ENCODE assay signal across 1 cellular context in the genomic region with DNA sequence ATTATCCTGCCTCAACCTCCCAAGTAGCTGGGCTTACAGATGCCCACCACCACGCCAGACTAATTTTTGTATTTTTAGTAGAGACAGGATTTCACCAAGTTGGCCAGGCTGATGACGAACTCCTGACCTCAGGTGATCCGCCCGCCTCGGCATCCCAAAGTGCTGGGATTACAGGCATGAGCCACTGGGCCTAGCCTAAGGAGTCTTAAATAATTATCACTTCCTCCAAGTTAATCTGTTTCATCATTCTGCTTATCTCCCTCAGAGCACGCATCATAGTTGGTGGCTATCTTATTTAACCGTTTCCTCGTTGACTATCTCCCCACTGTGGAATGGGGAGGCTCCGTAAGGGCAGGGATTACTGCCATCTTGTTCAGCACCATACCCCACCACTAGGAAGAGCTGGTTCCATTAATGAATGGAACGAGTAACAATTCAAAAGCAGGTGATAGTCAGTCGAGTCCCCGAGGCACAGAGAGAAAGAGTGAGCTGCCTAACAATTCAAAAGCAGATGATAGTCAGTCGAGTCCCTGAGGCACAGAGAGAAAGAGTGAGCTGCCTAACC.
TF ChIP-seq lines count a peak whose summit lies in the region.

No MANE protein-coding gene starts in this region.

TF ChIP-seq in K562, 482 proteins besides CTCF, POLR2A, EP300 and RAD21 (continued from another document and continues in another):
- TF ChIP-seq POLR3A (IDR thresholded peaks at IDR 0.05; ENCODE audit: borderline replicate concordance, extremely low read depth, insufficient read depth, insufficient read length) (no peak), YBX1 (IDR thresholded peaks at IDR 0.05) (no peak), XRCC4 (IDR thresholded peaks at IDR 0.05; ENCODE audit: extremely low read depth, insufficient read depth, insufficient read length) (no peak), ZNF780A (CRISPR knock-in tag; IDR thresholded peaks at IDR 0.05) (no peak), SOX6 (IDR thresholded peaks at IDR 0.05) (peak; percentile 94), GABPB2 (CRISPR knock-in tag; conservative IDR thresholded peaks at IDR 0.05) (no peak), IFI16 (CRISPR knock-in tag; IDR thresholded peaks at IDR 0.05) (0 out of 2 replicates have a peak, but pooled peaks have one; percentile 38), ZNF143 (CRISPR knock-in tag; IDR thresholded peaks at IDR 0.05) (no peak), HEY1 (CRISPR knock-in tag; IDR thresholded peaks at IDR 0.05; ENCODE audit: borderline replicate concordance) (no peak), SRSF9 (IDR thresholded peaks at IDR 0.05; ENCODE audit: borderline replicate concordance, low read depth, low read length) (no peak), ZNF184 (CRISPR knock-in tag; IDR thresholded peaks at IDR 0.05) (no peak), RBM17 (IDR thresholded peaks at IDR 0.05; ENCODE audit: borderline replicate concordance, low read depth, low read length) (no peak), FOXP1 (CRISPR knock-in tag; IDR thresholded peaks at IDR 0.05) (no peak), TAF15 (IDR thresholded peaks at IDR 0.05; ENCODE audit: low read depth, low read length) (no peak), SLC30A9 (CRISPR knock-in tag; IDR thresholded peaks at IDR 0.05) (no peak), C11orf30 (IDR thresholded peaks at IDR 0.05; ENCODE audit: low read depth) (no peak), PRMT5 (CRISPR knock-in tag; IDR thresholded peaks at IDR 0.05) (no peak), ILF3 (IDR thresholded peaks at IDR 0.05; ENCODE audit: borderline replicate concordance) (no peak), ZNF584 (CRISPR knock-in tag; IDR thresholded peaks at IDR 0.05; ENCODE audit: low read depth) (no peak), YY1 (IDR thresholded peaks at IDR 0.05; ENCODE audit: borderline replicate concordance in 1 of 3, control insufficient read depth in 1 of 3, extremely low read depth in 1 of 3, insufficient read depth in 3 of 3, insufficient read length in 1 of 3, insufficient replicate concordance in 2 of 3, low read depth in 1 of 3, low read length in 2 of 3) (peak in 1 of 3 experiments; percentile 83), ZNF766 (CRISPR knock-in tag; conservative IDR thresholded peaks at IDR 0.05) (peak; percentile 78), CHD1 (IDR thresholded peaks at IDR 0.05; ENCODE audit: low read length) (no peak), FOXK2 (conservative IDR thresholded peaks at IDR 0.05 in 1 of 2, IDR thresholded peaks at IDR 0.05 in 1 of 2; ENCODE audit: low read depth in 2 of 2) (0 out of 4 replicates have a peak, but pooled peaks of 1 of the 2 experiments have one; percentile 15)
- TF ChIP-seq, protein P1, sequence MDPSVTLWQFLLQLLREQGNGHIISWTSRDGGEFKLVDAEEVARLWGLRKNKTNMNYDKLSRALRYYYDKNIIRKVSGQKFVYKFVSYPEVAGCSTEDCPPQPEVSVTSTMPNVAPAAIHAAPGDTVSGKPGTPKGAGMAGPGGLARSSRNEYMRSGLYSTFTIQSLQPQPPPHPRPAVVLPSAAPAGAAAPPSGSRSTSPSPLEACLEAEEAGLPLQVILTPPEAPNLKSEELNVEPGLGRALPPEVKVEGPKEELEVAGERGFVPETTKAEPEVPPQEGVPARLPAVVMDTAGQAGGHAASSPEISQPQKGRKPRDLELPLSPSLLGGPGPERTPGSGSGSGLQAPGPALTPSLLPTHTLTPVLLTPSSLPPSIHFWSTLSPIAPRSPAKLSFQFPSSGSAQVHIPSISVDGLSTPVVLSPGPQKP (CRISPR knock-in tag; IDR thresholded peaks at IDR 0.05), result no peak
- TF ChIP-seq, protein P2, sequence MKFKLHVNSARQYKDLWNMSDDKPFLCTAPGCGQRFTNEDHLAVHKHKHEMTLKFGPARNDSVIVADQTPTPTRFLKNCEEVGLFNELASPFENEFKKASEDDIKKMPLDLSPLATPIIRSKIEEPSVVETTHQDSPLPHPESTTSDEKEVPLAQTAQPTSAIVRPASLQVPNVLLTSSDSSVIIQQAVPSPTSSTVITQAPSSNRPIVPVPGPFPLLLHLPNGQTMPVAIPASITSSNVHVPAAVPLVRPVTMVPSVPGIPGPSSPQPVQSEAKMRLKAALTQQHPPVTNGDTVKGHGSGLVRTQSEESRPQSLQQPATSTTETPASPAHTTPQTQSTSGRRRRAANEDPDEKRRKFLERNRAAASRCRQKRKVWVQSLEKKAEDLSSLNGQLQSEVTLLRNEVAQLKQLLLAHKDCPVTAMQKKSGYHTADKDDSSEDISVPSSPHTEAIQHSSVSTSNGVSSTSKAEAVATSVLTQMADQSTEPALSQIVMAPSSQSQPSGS (CRISPR knock-in tag; IDR thresholded peaks at IDR 0.05), result no peak
- TF ChIP-seq, protein P3, sequence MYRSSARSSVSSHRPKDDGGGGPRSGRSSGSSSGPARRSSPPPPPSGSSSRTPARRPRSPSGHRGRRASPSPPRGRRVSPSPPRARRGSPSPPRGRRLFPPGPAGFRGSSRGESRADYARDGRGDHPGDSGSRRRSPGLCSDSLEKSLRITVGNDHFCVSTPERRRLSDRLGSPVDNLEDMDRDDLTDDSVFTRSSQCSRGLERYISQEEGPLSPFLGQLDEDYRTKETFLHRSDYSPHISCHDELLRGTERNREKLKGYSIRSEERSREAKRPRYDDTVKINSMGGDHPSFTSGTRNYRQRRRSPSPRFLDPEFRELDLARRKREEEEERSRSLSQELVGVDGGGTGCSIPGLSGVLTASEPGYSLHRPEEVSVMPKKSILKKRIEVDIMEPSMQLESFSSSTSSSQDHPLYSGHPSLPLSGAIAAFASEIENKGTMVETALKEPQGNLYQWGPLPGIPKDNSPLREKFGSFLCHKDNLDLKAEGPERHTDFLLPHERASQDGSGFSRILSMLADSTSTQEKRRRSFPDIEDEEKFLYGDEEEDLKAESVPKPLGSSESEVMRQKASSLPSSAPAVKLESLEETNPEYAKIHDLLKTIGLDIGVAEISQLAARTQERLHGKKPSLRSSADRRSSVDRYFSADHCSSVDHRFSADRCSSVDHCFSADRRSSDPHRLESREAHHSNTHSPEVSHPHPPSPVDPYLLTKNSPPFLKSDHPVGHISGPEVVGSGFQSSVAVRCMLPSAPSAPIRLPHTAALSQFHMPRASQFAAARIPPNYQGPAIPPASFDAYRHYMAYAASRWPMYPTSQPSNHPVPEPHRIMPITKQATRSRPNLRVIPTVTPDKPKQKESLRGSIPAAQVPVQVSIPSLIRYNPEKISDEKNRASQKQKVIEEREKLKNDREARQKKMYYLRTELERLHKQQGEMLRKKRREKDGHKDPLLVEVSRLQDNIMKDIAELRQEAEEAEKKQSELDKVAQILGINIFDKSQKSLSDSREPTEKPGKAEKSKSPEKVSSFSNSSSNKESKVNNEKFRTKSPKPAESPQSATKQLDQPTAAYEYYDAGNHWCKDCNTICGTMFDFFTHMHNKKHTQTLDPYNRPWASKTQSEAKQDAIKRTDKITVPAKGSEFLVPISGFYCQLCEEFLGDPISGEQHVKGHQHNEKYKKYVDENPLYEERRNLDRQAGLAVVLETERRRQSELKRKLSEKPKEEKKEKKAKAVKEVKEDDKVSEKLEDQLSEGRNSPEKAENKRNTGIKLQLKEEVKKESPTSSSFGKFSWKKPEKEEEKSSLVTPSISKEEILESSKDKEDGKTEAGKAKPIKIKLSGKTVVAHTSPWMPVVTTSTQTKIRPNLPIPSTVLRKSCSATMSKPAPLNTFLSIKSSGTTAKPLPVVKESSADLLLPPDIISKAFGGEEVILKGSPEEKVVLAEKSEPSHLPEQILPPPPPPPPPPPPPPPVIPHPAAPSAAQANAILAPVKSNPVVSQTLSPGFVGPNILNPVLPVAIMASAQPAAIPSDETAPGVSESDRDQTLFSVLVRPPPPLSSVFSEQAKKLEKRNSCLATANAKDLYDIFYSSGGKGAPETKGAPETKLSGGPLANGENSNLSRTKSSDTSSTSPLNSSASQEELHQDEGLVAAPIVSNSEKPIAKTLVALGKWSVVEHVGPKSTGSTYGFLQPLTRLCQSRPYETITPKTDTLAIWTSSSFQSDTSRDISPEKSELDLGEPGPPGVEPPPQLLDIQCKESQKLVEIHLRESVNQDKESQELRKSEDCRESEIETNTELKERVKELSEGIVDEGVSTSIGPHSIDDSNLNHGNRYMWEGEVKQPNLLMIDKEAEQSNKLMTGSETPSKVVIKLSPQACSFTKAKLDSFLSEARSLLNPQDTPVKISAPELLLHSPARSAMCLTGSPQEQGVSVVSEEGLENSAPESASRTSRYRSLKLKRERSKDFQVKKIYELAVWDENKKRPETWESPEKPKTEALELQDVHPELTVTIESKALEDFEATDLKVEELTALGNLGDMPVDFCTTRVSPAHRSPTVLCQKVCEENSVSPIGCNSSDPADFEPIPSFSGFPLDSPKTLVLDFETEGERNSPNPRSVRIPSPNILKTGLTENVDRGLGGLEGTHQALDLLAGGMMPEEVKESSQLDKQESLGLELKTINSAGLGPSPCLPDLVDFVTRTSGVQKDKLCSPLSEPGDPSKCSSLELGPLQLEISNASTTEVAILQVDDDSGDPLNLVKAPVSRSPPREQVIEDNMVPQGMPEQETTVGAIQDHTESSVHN (IDR thresholded peaks at IDR 0.05; ENCODE audit: borderline replicate concordance in 1 of 2, low read depth in 1 of 2), result no peak
- TF ChIP-seq, protein P4, sequence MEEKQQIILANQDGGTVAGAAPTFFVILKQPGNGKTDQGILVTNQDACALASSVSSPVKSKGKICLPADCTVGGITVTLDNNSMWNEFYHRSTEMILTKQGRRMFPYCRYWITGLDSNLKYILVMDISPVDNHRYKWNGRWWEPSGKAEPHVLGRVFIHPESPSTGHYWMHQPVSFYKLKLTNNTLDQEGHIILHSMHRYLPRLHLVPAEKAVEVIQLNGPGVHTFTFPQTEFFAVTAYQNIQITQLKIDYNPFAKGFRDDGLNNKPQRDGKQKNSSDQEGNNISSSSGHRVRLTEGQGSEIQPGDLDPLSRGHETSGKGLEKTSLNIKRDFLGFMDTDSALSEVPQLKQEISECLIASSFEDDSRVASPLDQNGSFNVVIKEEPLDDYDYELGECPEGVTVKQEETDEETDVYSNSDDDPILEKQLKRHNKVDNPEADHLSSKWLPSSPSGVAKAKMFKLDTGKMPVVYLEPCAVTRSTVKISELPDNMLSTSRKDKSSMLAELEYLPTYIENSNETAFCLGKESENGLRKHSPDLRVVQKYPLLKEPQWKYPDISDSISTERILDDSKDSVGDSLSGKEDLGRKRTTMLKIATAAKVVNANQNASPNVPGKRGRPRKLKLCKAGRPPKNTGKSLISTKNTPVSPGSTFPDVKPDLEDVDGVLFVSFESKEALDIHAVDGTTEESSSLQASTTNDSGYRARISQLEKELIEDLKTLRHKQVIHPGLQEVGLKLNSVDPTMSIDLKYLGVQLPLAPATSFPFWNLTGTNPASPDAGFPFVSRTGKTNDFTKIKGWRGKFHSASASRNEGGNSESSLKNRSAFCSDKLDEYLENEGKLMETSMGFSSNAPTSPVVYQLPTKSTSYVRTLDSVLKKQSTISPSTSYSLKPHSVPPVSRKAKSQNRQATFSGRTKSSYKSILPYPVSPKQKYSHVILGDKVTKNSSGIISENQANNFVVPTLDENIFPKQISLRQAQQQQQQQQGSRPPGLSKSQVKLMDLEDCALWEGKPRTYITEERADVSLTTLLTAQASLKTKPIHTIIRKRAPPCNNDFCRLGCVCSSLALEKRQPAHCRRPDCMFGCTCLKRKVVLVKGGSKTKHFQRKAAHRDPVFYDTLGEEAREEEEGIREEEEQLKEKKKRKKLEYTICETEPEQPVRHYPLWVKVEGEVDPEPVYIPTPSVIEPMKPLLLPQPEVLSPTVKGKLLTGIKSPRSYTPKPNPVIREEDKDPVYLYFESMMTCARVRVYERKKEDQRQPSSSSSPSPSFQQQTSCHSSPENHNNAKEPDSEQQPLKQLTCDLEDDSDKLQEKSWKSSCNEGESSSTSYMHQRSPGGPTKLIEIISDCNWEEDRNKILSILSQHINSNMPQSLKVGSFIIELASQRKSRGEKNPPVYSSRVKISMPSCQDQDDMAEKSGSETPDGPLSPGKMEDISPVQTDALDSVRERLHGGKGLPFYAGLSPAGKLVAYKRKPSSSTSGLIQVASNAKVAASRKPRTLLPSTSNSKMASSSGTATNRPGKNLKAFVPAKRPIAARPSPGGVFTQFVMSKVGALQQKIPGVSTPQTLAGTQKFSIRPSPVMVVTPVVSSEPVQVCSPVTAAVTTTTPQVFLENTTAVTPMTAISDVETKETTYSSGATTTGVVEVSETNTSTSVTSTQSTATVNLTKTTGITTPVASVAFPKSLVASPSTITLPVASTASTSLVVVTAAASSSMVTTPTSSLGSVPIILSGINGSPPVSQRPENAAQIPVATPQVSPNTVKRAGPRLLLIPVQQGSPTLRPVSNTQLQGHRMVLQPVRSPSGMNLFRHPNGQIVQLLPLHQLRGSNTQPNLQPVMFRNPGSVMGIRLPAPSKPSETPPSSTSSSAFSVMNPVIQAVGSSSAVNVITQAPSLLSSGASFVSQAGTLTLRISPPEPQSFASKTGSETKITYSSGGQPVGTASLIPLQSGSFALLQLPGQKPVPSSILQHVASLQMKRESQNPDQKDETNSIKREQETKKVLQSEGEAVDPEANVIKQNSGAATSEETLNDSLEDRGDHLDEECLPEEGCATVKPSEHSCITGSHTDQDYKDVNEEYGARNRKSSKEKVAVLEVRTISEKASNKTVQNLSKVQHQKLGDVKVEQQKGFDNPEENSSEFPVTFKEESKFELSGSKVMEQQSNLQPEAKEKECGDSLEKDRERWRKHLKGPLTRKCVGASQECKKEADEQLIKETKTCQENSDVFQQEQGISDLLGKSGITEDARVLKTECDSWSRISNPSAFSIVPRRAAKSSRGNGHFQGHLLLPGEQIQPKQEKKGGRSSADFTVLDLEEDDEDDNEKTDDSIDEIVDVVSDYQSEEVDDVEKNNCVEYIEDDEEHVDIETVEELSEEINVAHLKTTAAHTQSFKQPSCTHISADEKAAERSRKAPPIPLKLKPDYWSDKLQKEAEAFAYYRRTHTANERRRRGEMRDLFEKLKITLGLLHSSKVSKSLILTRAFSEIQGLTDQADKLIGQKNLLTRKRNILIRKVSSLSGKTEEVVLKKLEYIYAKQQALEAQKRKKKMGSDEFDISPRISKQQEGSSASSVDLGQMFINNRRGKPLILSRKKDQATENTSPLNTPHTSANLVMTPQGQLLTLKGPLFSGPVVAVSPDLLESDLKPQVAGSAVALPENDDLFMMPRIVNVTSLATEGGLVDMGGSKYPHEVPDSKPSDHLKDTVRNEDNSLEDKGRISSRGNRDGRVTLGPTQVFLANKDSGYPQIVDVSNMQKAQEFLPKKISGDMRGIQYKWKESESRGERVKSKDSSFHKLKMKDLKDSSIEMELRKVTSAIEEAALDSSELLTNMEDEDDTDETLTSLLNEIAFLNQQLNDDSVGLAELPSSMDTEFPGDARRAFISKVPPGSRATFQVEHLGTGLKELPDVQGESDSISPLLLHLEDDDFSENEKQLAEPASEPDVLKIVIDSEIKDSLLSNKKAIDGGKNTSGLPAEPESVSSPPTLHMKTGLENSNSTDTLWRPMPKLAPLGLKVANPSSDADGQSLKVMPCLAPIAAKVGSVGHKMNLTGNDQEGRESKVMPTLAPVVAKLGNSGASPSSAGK (IDR thresholded peaks at IDR 0.05), result peak; percentile 75
- TF ChIP-seq, protein P5, sequence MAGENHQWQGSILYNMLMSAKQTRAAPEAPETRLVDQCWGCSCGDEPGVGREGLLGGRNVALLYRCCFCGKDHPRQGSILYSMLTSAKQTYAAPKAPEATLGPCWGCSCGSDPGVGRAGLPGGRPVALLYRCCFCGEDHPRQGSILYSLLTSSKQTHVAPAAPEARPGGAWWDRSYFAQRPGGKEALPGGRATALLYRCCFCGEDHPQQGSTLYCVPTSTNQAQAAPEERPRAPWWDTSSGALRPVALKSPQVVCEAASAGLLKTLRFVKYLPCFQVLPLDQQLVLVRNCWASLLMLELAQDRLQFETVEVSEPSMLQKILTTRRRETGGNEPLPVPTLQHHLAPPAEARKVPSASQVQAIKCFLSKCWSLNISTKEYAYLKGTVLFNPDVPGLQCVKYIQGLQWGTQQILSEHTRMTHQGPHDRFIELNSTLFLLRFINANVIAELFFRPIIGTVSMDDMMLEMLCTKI (IDR thresholded peaks at IDR 0.05; ENCODE audit: partially characterized antibody), result no peak
